ENCODE assay signal across 12 cellular contexts in the genomic region with DNA sequence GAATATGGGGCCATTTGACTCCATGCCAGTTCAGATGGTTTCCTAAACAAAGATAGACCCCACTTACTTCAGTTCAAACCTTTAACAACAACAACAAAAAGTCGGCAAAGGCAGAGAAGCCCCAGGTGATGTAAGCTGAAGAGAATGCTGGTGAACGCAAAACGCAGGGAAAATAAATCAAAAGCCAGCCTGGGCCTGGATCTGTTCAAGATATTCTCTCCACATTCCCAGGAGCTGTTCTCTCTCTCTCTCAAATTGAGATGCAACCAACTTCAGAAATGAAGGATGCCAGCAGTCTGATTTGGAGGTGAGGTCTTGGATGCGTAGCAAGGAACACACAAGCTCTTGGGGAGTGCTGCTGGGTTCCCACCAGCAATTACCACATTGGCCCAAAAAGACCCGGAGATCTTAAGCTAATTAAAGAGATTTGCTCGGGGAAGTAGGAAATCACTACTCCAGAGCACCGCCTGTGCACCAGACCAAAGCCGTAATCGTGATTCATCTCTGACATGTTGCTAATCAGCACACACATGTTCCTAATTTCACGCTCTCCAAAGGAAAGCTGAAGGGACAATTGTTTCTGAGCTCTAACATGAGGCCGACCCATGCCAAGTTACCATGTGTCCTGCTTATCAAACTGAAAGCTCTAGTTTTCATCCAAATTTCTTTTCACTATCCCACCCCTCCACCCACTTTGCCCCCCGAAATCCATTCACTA. TPM values are rescaled to one million over a fixed set of nuclear protein-coding genes. Genes with fewer than 3 reads are reported as not detected.
DNase-seq lines count a peak whose midpoint lies in the region; ATAC-seq and TF ChIP-seq lines count a peak whose summit lies in the region.
"Had no signal": no experiment of that assay in that cellular context is flagged by ENCODE, and none has a peak within 500 bp of the region (broad histone marks: within the 10 kb centered on the region; RNA-seq: fewer than 3 reads in every experiment).

No MANE protein-coding gene starts in this region.

- no peak for TF ChIP-seq CTCF in transverse colon (IDR thresholded peaks at IDR 0.05)
- no peak for TF ChIP-seq CTCF in dorsolateral prefrontal cortex (IDR thresholded peaks at IDR 0.05 in 54 of 56, conservative IDR thresholded peaks at IDR 0.05 in 2 of 56; ENCODE audit: low read depth in 1 of 56, partially characterized antibody in 56 of 56)

- ATAC-seq in esophagus mucosa (peak; percentile 36), HG03565 (IDR thresholded peaks at IDR 0.05; ENCODE audit: unreplicated experiment) (no peak)
- ATAC-seq in activated CD8-positive, alpha-beta T cell treated with anti-CD3 and anti-CD28 coated beads, Interleukin-2, amount 10 ng/mL, durations not matched to agents 7 days and 5 days = no peak
- ATAC-seq: T-helper 17 cell had no signal

- CTCF ChIA-PET in activated CD8-positive, alpha-beta T cell treated with anti-CD3 and anti-CD28 coated beads, Interleukin-2, amount 10 ng/mL, durations not matched to agents 7 days and 5 days (lab: Charles Lee) = no interaction called here

- H3K27me3 ChIP-seq in HUES48 (ENCODE audit: control insufficient read depth, insufficient read depth, low read length) = peaks cover 27% of the 10 kb centered on the region
- no peaks in the 10 kb centered on the region for H3K27me3 ChIP-seq in transverse colon
- H3K27me3 ChIP-seq in dorsolateral prefrontal cortex = no peaks in the 10 kb centered on the region
- H3K27me3 ChIP-seq: tibial artery had no signal

- TF ChIP-seq POLR2A in transverse colon (IDR thresholded peaks at IDR 0.05) = no peak

- POLR2A ChIA-PET in activated CD8-positive, alpha-beta T cell treated with anti-CD3 and anti-CD28 coated beads, Interleukin-2, amount 10 ng/mL, durations not matched to agents 7 days and 5 days (lab: Charles Lee) = interaction anchor here (0.5 kb wide), 1 partner anchor 32 kb away, joined by 3 read pairs; no protein-coding TSS in a partner anchor

- H3K9ac ChIP-seq in HUES48 (ENCODE audit: low read depth, low read length) = 0 out of 2 replicates have a peak overlapping the region, but pooled peaks have one; percentile 9

- in situ Hi-C loops in transverse colon (cut with MboI; ENCODE audit: low pct_ligation_motif_present in 1 of 4, low pct_unique_long_range_greater_than_20kb in 1 of 4, low sequenced_read_pairs in 3 of 4) = no loop called here

- peaks cover 5% of the 10 kb centered on the region for H3K4me1 Mint-ChIP-seq in activated CD8-positive, alpha-beta T cell treated with anti-CD3 and anti-CD28 coated beads, Interleukin-2, amount 10 ng/mL, durations not matched to agents 7 days and 5 days (ENCODE audit: low read depth)

- H3K4me3 Mint-ChIP-seq in activated CD8-positive, alpha-beta T cell treated with anti-CD3 and anti-CD28 coated beads, Interleukin-2, amount 10 ng/mL, durations not matched to agents 7 days and 5 days = no peak overlapping the region
- H3K4me3 Mint-ChIP-seq: T-helper 17 cell had no signal

- intact Hi-C loops in transverse colon (cut with DNase I; ENCODE audit: low total_unique reads) (no loop called here), dorsolateral prefrontal cortex (cut with DNase I) (no loop called here)

- H3K4me3 ChIP-seq in HUES48 (ENCODE audit: low read depth, low read length) = no peak overlapping the region
- no peak overlapping the region for H3K4me3 ChIP-seq in mesodermal cell (ENCODE audit: extremely low read depth, insufficient read depth, low read length, poor library complexity, severe bottlenecking)
- H3K4me3 ChIP-seq in transverse colon = no peak overlapping the region
- no peak overlapping the region for H3K4me3 ChIP-seq in dorsolateral prefrontal cortex
- H3K4me3 ChIP-seq: tibial artery had no signal

- DNase-seq in transverse colon (no peak), dorsolateral prefrontal cortex (no peak)
- DNase-seq in activated CD8-positive, alpha-beta T cell treated with anti-CD3 and anti-CD28 coated beads, Interleukin-2, amount 10 ng/mL, durations not matched to agents 7 days and 5 days = no peak
- DNase-seq: GOT3; NCI-H1092; stimulated activated CD4-positive, alpha-beta T cell treated with anti-CD3 and anti-CD28 coated beads, Interleukin-4, amount 100 ng/mL, for 1 hour; T-helper 17 cell had no signal

- H3K36me3 ChIP-seq in HUES48 (ENCODE audit: control insufficient read depth, insufficient read depth, low read length) (0 out of 2 replicates have a peak, but pooled peaks cover 2% of the 10 kb centered on the region), mesodermal cell (ENCODE audit: control insufficient read depth, insufficient read depth, low read length) (peaks cover 7% of the 10 kb centered on the region), transverse colon (no peaks in the 10 kb centered on the region)
- H3K36me3 ChIP-seq: tibial artery had no signal

- 72 to 78% methylated on average over 4 to 9 of the region's 12 CpGs for WGBS in mesodermal cell (ENCODE audit: insufficient coverage in 2 of 2), 2 experiments
- WGBS in transverse colon (ENCODE audit: low coverage in 1 of 2), 2 donors = 61 to 84% methylated on average over 4 to 12 of the region's 12 CpGs

- no peaks in the 10 kb centered on the region for H3K9me3 Mint-ChIP-seq in activated CD8-positive, alpha-beta T cell treated with anti-CD3 and anti-CD28 coated beads, Interleukin-2, amount 10 ng/mL, durations not matched to agents 7 days and 5 days (ENCODE audit: insufficient read depth)

- no peak for TF ChIP-seq EP300 in transverse colon (IDR thresholded peaks at IDR 0.05; ENCODE audit: low read depth)

- H3K36me3 Mint-ChIP-seq in activated CD8-positive, alpha-beta T cell treated with anti-CD3 and anti-CD28 coated beads, Interleukin-2, amount 10 ng/mL, durations not matched to agents 7 days and 5 days (ENCODE audit: low read depth) = no peaks in the 10 kb centered on the region

- H3K27me3 Mint-ChIP-seq in activated CD8-positive, alpha-beta T cell treated with anti-CD3 and anti-CD28 coated beads, Interleukin-2, amount 10 ng/mL, durations not matched to agents 7 days and 5 days (ENCODE audit: low read depth) = peaks cover 13% of the 10 kb centered on the region

- H3K27ac Mint-ChIP-seq in activated CD8-positive, alpha-beta T cell treated with anti-CD3 and anti-CD28 coated beads, Interleukin-2, amount 10 ng/mL, durations not matched to agents 7 days and 5 days = no peak overlapping the region
- H3K27ac Mint-ChIP-seq: T-helper 17 cell had no signal

- no peaks in the 10 kb centered on the region for H3K9me3 ChIP-seq in HUES48 (ENCODE audit: control insufficient read depth, insufficient read depth, low read length)
- H3K9me3 ChIP-seq in mesodermal cell (ENCODE audit: control insufficient read depth, low read length) = no peaks in the 10 kb centered on the region
- H3K9me3 ChIP-seq in transverse colon = no peaks in the 10 kb centered on the region
- H3K9me3 ChIP-seq: tibial artery had no signal

- H3K27ac ChIP-seq in HUES48 (ENCODE audit: low read depth, low read length) (peak overlapping the region; percentile 99), mesodermal cell (ENCODE audit: low read depth, low read length, severe bottlenecking) (peak overlapping the region; percentile 90), transverse colon (peak overlapping the region; percentile 14 to 82 (median 47)), dorsolateral prefrontal cortex (no peak overlapping the region)
- H3K27ac ChIP-seq: tibial artery had no signal

- H3K4me1 ChIP-seq in HUES48 (ENCODE audit: control insufficient read depth, insufficient read depth, low read length) (peaks cover 72% of the 10 kb centered on the region), mesodermal cell (ENCODE audit: control insufficient read depth, insufficient read depth, low read length, poor library complexity, severe bottlenecking) (peaks cover 66% of the 10 kb centered on the region), transverse colon (no peaks in the 10 kb centered on the region)
- H3K4me1 ChIP-seq: tibial artery had no signal

RNA-seq across cellular contexts. Expression of a gene that starts 37.1 kb away (rescaled TPM):
- total RNA-seq in esophagus mucosa (2.4 TPM), transverse colon (10 to 100 TPM in 1 of 4 donors, 1 to 10 TPM in 3; 1.9 to 40.4 (median 2.7) TPM), dorsolateral prefrontal cortex (10 to 100 TPM in 34 of 120 experiments, 1 to 10 TPM in 86; 4.1 to 18.6 (median 8.8) TPM)
- 36.2 TPM for polyA plus RNA-seq in mesodermal cell (2013, experiment 1 of 2)
- polyA plus RNA-seq in mesodermal cell (2013, experiment 2 of 2) = 24.7 TPM
- not detected for total RNA-seq in activated CD8-positive, alpha-beta T cell treated with anti-CD3 and anti-CD28 coated beads, Interleukin-2, amount 10 ng/mL, durations not matched to agents 7 days and 5 days
- total RNA-seq: T-helper 17 cell had no signal

Comparison
In these comparisons a context has a peak if more than half of its experiments do, and no peak if none do; other contexts are left out.
1. H3K27ac ChIP-seq: peak in HUES48 (single experiment), mesodermal cell (single experiment) and transverse colon (4 of 4); none in dorsolateral prefrontal cortex (0 of 59).